ENCODE assay signal across 10 cellular contexts in genomic region chr6:111844376-111844775, GRCh38. TPM values are rescaled to one million over a fixed set of nuclear protein-coding genes. Genes with fewer than 3 reads are reported as not detected.
DNase-seq lines count a peak whose midpoint lies in the region; ATAC-seq and TF ChIP-seq lines count a peak whose summit lies in the region.
"Had no signal": no experiment of that assay in that cellular context is flagged by ENCODE, and none has a peak within 500 bp of the region (broad histone marks: within the 10 kb centered on the region; RNA-seq: fewer than 3 reads in every experiment).

No MANE protein-coding gene starts in this region.

- intact Hi-C loops in activated CD8-positive, alpha-beta T cell treated with anti-CD3 and anti-CD28 coated beads for 36 hours (cut with micrococcal nuclease) = no loop called here

- H2AFZ ChIP-seq in OCI-LY3 (ENCODE audit: low read depth, low read length) = no peak overlapping the region

- no peaks in the 10 kb centered on the region for H3K79me2 ChIP-seq in OCI-LY3 (ENCODE audit: low read length)

- TF ChIP-seq CTCF in activated CD8-positive, alpha-beta T cell treated with anti-CD3 and anti-CD28 coated beads for 36 hours (IDR thresholded peaks at IDR 0.05) = no peak
- TF ChIP-seq CTCF in OCI-LY3 (IDR thresholded peaks at IDR 0.05; ENCODE audit: low read depth, low read length) (no peak), progenitor cell of endocrine pancreas (IDR thresholded peaks at IDR 0.05; ENCODE audit: unreplicated experiment) (no peak), foreskin fibroblast (IDR thresholded peaks at IDR 0.05; ENCODE audit: low read depth, low read length) (no peak)

- POLR2A ChIA-PET in activated CD8-positive, alpha-beta T cell treated with anti-CD3 and anti-CD28 coated beads, Interleukin-2, amount 10 ng/mL, durations not matched to agents 7 days and 5 days (lab: Charles Lee) = interaction anchor here (0.9 to 1.9 kb wide), 10 partner anchors 9 to 120 kb away, joined by 3 to 9 read pairs (median 3); partner anchors contain the start of gene FYN
- POLR2A ChIA-PET in activated CD8-positive, alpha-beta T cell treated with anti-CD3 and anti-CD28 coated beads for 36 hours (lab: Charles Lee) = interaction anchor here (0.6 to 4.2 kb wide), 18 partner anchors 10 to 177 kb away, joined by 3 to 26 read pairs (median 6); partner anchors contain the start of gene FYN

- no peak overlapping the region for H3K27ac Mint-ChIP-seq in activated CD8-positive, alpha-beta T cell treated with anti-CD3 and anti-CD28 coated beads, Interleukin-2, amount 10 ng/mL, durations not matched to agents 7 days and 5 days
- no peak overlapping the region for H3K27ac Mint-ChIP-seq in activated CD8-positive, alpha-beta T cell treated with anti-CD3 and anti-CD28 coated beads for 36 hours
- peak overlapping the region; percentile 17 for H3K27ac Mint-ChIP-seq in progenitor cell of endocrine pancreas

- peaks cover 28% of the 10 kb centered on the region; the same call in 1 of the 2 replicates for H3K27me3 ChIP-seq in OCI-LY3 (ENCODE audit: low read depth, low read length)

- no peaks in the 10 kb centered on the region for H3K27me3 Mint-ChIP-seq in activated CD8-positive, alpha-beta T cell treated with anti-CD3 and anti-CD28 coated beads, Interleukin-2, amount 10 ng/mL, durations not matched to agents 7 days and 5 days (ENCODE audit: low read depth)
- no peaks in the 10 kb centered on the region for H3K27me3 Mint-ChIP-seq in activated CD8-positive, alpha-beta T cell treated with anti-CD3 and anti-CD28 coated beads for 36 hours
- H3K27me3 Mint-ChIP-seq in progenitor cell of endocrine pancreas = no peaks in the 10 kb centered on the region

- no peak for ATAC-seq in activated CD8-positive, alpha-beta T cell treated with anti-CD3 and anti-CD28 coated beads, Interleukin-2, amount 10 ng/mL, durations not matched to agents 7 days and 5 days
- no peak for ATAC-seq in activated CD8-positive, alpha-beta T cell treated with anti-CD3 and anti-CD28 coated beads for 36 hours
- peak; percentile 51 for ATAC-seq in HG02588 (IDR thresholded peaks at IDR 0.05; ENCODE audit: unreplicated experiment)

- peaks cover 39% of the 10 kb centered on the region for H3K36me3 Mint-ChIP-seq in activated CD8-positive, alpha-beta T cell treated with anti-CD3 and anti-CD28 coated beads, Interleukin-2, amount 10 ng/mL, durations not matched to agents 7 days and 5 days (ENCODE audit: low read depth)
- H3K36me3 Mint-ChIP-seq in activated CD8-positive, alpha-beta T cell treated with anti-CD3 and anti-CD28 coated beads for 36 hours (ENCODE audit: low read depth) = peaks cover 43% of the 10 kb centered on the region
- H3K36me3 Mint-ChIP-seq in progenitor cell of endocrine pancreas (ENCODE audit: insufficient read depth) = peaks cover 3% of the 10 kb centered on the region

- peak overlapping the region; percentile 83 for H3K4me2 ChIP-seq in OCI-LY3 (ENCODE audit: low read length)

- H3K9me3 Mint-ChIP-seq in activated CD8-positive, alpha-beta T cell treated with anti-CD3 and anti-CD28 coated beads, Interleukin-2, amount 10 ng/mL, durations not matched to agents 7 days and 5 days (ENCODE audit: insufficient read depth) = no peaks in the 10 kb centered on the region
- H3K9me3 Mint-ChIP-seq in activated CD8-positive, alpha-beta T cell treated with anti-CD3 and anti-CD28 coated beads for 36 hours = no peaks in the 10 kb centered on the region
- no peaks in the 10 kb centered on the region for H3K9me3 Mint-ChIP-seq in progenitor cell of endocrine pancreas (ENCODE audit: low read depth)

- no peaks in the 10 kb centered on the region for H3K36me3 ChIP-seq in OCI-LY3 (replicated peaks; ENCODE audit: low read depth, low read length)

- CTCF ChIA-PET in activated CD8-positive, alpha-beta T cell treated with anti-CD3 and anti-CD28 coated beads, Interleukin-2, amount 10 ng/mL, durations not matched to agents 7 days and 5 days (lab: Charles Lee) = interaction anchor here (0.7 to 6.7 kb wide), 21 partner anchors 10 to 153 kb away, joined by 3 to 46 read pairs (median 4); partner anchors contain the start of gene FYN
- CTCF ChIA-PET in activated CD8-positive, alpha-beta T cell treated with anti-CD3 and anti-CD28 coated beads for 36 hours (lab: Charles Lee) = interaction anchor here (0.7 to 3.6 kb wide), 18 partner anchors 8 to 172 kb away, joined by 3 to 14 read pairs (median 5); partner anchors contain the start of gene FYN

- peaks cover 5% of the 10 kb centered on the region for H3K4me1 Mint-ChIP-seq in activated CD8-positive, alpha-beta T cell treated with anti-CD3 and anti-CD28 coated beads, Interleukin-2, amount 10 ng/mL, durations not matched to agents 7 days and 5 days (ENCODE audit: low read depth)
- H3K4me1 Mint-ChIP-seq in activated CD8-positive, alpha-beta T cell treated with anti-CD3 and anti-CD28 coated beads for 36 hours (ENCODE audit: low read depth) = peaks cover 17% of the 10 kb centered on the region
- peaks cover 27% of the 10 kb centered on the region for H3K4me1 Mint-ChIP-seq in progenitor cell of endocrine pancreas (ENCODE audit: low read depth)

- H3K4me3 Mint-ChIP-seq in activated CD8-positive, alpha-beta T cell treated with anti-CD3 and anti-CD28 coated beads, Interleukin-2, amount 10 ng/mL, durations not matched to agents 7 days and 5 days = no peak overlapping the region
- H3K4me3 Mint-ChIP-seq in activated CD8-positive, alpha-beta T cell treated with anti-CD3 and anti-CD28 coated beads for 36 hours = no peak overlapping the region
- no peak overlapping the region for H3K4me3 Mint-ChIP-seq in progenitor cell of endocrine pancreas (ENCODE audit: low read depth)

- no peaks in the 10 kb centered on the region for H3K9me3 ChIP-seq in OCI-LY3 (ENCODE audit: insufficient read depth, low read length)

- peaks cover 47% of the 10 kb centered on the region for H3K4me1 ChIP-seq in OCI-LY3 (ENCODE audit: low read length)

- peak overlapping the region; percentile 40 for H3K27ac ChIP-seq in OCI-LY3 (ENCODE audit: low read length)

- H3K4me3 ChIP-seq in OCI-LY3 (ENCODE audit: low read length) (peak overlapping the region; percentile 48), foreskin fibroblast (ENCODE audit: low read depth in 1 of 2, low read length in 2 of 2) (no peak overlapping the region)
- H3K4me3 ChIP-seq: lung had no signal

- H3K9ac ChIP-seq in OCI-LY3 (ENCODE audit: low read length) = peak overlapping the region; percentile 20; the same call in 1 of the 2 replicates

- peak; percentile 25 for DNase-seq in activated CD8-positive, alpha-beta T cell treated with anti-CD3 and anti-CD28 coated beads, Interleukin-2, amount 10 ng/mL, durations not matched to agents 7 days and 5 days
- DNase-seq in activated CD8-positive, alpha-beta T cell treated with anti-CD3 and anti-CD28 coated beads for 36 hours = no peak
- DNase-seq in progenitor cell of endocrine pancreas (ENCODE audit: low spot score, unreplicated experiment) = no peak
- DNase-seq in SHP77 (lab: John Stamatoyannopoulos, UW) = no peak
- no peak for DNase-seq in NCI-H187 treated with DMSO at 0.1 percent for 48 hours (lab: John Stamatoyannopoulos, UW)
- DNase-seq in foreskin fibroblast = no peak
- DNase-seq: NCI-H82 had no signal

- H4K20me1 ChIP-seq in OCI-LY3 (ENCODE audit: insufficient read depth, low read length) = peaks cover 9% of the 10 kb centered on the region; the same call in 1 of the 2 replicates

RNA-seq across cellular contexts. Expression of gene FYN, which starts 28.9 kb away (rescaled TPM):
- total RNA-seq in activated CD8-positive, alpha-beta T cell treated with anti-CD3 and anti-CD28 coated beads, Interleukin-2, amount 10 ng/mL, durations not matched to agents 7 days and 5 days = 100 to 1,000 TPM; 148 to 154 TPM
- total RNA-seq in activated CD8-positive, alpha-beta T cell treated with anti-CD3 and anti-CD28 coated beads for 36 hours = 100 to 1,000 TPM; 384 to 386 TPM
- 159 and 169 TPM in 2 replicates for total RNA-seq in progenitor cell of endocrine pancreas
